Comparison of ENCODE assay signal across 8 cellular contexts in genomic region chr19:50804420-50805272, GRCh38.
DNase-seq lines count a peak whose midpoint lies in the region; ATAC-seq and TF ChIP-seq lines count a peak whose summit lies in the region.

No MANE protein-coding gene starts in this region.

- ATAC-seq in HG03378 (IDR thresholded peaks at IDR 0.05; ENCODE audit: unreplicated experiment), result peak; percentile 77

- TF ChIP-seq POLR2A in GM19099 (IDR thresholded peaks at IDR 0.05; ENCODE audit: extremely low read depth, insufficient read length, low read depth), result peak; percentile 99

- DNase-seq in AG20443 (ENCODE audit: low spot score), result peak; percentile 99
- peak; percentile 98 for DNase-seq in NCI-H446 treated with DMSO at 0.1 percent for 48 hours (lab: John Stamatoyannopoulos, UW)
- peak; percentile 98 for DNase-seq in activated CD4-positive, CD25-positive, alpha-beta regulatory T cell treated with anti-CD3 and anti-CD28 coated beads, Interleukin-2, amount 50 U/mL, for 72 hours
- DNase-seq in cerebellar nuclear complex (lab: John Stamatoyannopoulos, UW), result peak; percentile 92 to 94
- DNase-seq in islet precursor cell, result peak; percentile 99
- DNase-seq in stimulated activated CD4-positive, alpha-beta T cell treated with anti-CD3 and anti-CD28 coated beads, Interleukin-12 subunit alpha, Interleukin-12 subunit beta, amount 100 ng/mL, for 4 hours, result peak; percentile 98

Comparison
In these comparisons a context has a peak if more than half of its experiments do, and no peak if none do; other contexts are left out.
1. Peak in every context shown above with its lines: DNase-seq and ATAC-seq.